Comparison of ENCODE assay signal across 2 cellular contexts in the genomic region with DNA sequence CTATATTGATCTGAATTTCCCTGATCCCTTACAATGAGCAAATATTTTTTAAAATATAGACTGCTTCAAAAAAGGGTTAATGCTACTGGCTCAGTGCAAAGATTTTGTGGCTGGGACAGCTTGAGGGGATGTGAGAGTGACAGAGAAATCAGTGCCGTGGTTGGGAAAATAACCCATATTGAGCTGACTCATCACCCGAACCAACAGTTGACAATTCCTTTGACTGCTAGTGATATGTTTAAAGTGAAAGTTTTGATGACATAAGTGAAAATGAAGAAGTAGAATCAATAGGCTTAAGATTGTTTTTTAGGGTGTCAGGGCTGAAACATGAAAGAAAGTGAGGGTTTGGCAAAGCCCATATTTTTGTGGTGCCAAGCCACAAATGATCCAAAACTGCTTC.
TF ChIP-seq lines count a peak whose summit lies in the region.

No MANE protein-coding gene starts in this region.

TF ChIP-seq in HepG2, 621 proteins besides CTCF, POLR2A, EP300 and RAD21:
- TF ChIP-seq POLR2AphosphoS2 (IDR thresholded peaks at IDR 0.05; ENCODE audit: low read depth, low read length): no peak
- TF ChIP-seq FOXP4 (CRISPR knock-in tag; IDR thresholded peaks at IDR 0.05): no peak
- TF ChIP-seq ZNF572 (CRISPR knock-in tag; IDR thresholded peaks at IDR 0.05): no peak
- no peak for TF ChIP-seq ARNTL (CRISPR knock-in tag; IDR thresholded peaks at IDR 0.05)
- TF ChIP-seq MAFK (conservative IDR thresholded peaks at IDR 0.05 in 1 of 2, IDR thresholded peaks at IDR 0.05 in 1 of 2; ENCODE audit: low read length in 2 of 2): peak; percentile 52 to 63
- TF ChIP-seq MAFF (IDR thresholded peaks at IDR 0.05; ENCODE audit: low read depth, low read length): peak; percentile 60; the same call in 1 of the 2 replicates
- TF ChIP-seq, protein P1, sequence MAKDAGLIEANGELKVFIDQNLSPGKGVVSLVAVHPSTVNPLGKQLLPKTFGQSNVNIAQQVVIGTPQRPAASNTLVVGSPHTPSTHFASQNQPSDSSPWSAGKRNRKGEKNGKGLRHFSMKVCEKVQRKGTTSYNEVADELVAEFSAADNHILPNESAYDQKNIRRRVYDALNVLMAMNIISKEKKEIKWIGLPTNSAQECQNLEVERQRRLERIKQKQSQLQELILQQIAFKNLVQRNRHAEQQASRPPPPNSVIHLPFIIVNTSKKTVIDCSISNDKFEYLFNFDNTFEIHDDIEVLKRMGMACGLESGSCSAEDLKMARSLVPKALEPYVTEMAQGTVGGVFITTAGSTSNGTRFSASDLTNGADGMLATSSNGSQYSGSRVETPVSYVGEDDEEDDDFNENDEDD (CRISPR knock-in tag; IDR thresholded peaks at IDR 0.05; ENCODE audit: borderline replicate concordance): no peak
- TF ChIP-seq ATF2 (CRISPR knock-in tag; IDR thresholded peaks at IDR 0.05): no peak
- TF ChIP-seq ZNF761 (CRISPR knock-in tag; conservative IDR thresholded peaks at IDR 0.05): no peak
- TF ChIP-seq ZMYM2 (CRISPR knock-in tag; IDR thresholded peaks at IDR 0.05): no peak
TF ChIP-seq in HepG2: peak in this region for 2.

TF ChIP-seq in IMR-90, 13 proteins besides CTCF, POLR2A, EP300 and RAD21:
- TF ChIP-seq CEBPB (IDR thresholded peaks at IDR 0.05; ENCODE audit: low read depth, low read length) (no peak), MAFK (IDR thresholded peaks at IDR 0.05; ENCODE audit: low read depth, low read length) (0 out of 2 replicates have a peak, but pooled peaks have one; percentile 20)
